In genomic region chr10:5530846-5531557, GRCh38 we compare ENCODE assay signal across 1 cellular context.
TF ChIP-seq lines count a peak whose summit lies in the region.

No MANE protein-coding gene starts in this region.

TF ChIP-seq in K562, 482 proteins besides CTCF, POLR2A, EP300 and RAD21:
- TF ChIP-seq ZNF561 (CRISPR knock-in tag; conservative IDR thresholded peaks at IDR 0.05) (no peak), XRCC4 (IDR thresholded peaks at IDR 0.05; ENCODE audit: extremely low read depth, insufficient read depth, insufficient read length) (no peak), ATF2 (CRISPR knock-in tag; IDR thresholded peaks at IDR 0.05) (no peak), NCOA1 (IDR thresholded peaks at IDR 0.05; ENCODE audit: low read depth) (no peak), SMARCA5 (IDR thresholded peaks at IDR 0.05) (no peak)
